Comparison of ENCODE assay signal across 8 cellular contexts in genomic region chr17:68247445-68248198, GRCh38. TPM values are rescaled to one million over a fixed set of nuclear protein-coding genes. Genes with fewer than 3 reads are reported as not detected.
A peak's percentile ranks its signal among the peaks of the same experiment; 100 is the strongest.
DNase-seq lines count a peak whose midpoint lies in the region; ATAC-seq, FAIRE-seq and TF ChIP-seq lines count a peak whose summit lies in the region.

AMZ2 (plus strand) TSS chr17:68248043; CDS start chr17:68250188, 2,145 bp downstream.

- H2BK15ac ChIP-seq in H1 (ENCODE audit: low read length) (no peak within 1 kb of the TSS), mesenchymal stem cell (ENCODE audit: low read depth, poor library complexity, severe bottlenecking) (peak within 1 kb of the TSS; percentile 89)

- no TSS peak for BruUV-seq in Caco-2 (replicated peaks; lab: Mats Ljungman, UMichigan)

- peaks cover 7% of the 10 kb centered on the region for H3K4me1 Mint-ChIP-seq in Caco-2 (ENCODE audit: low read depth, unreplicated experiment)
- peaks cover 48% of the 10 kb centered on the region for H3K4me1 Mint-ChIP-seq in activated CD8-positive, alpha-beta memory T cell treated with anti-CD3 and anti-CD28 coated beads, Interleukin-2, amount 10 ng/mL, durations not matched to agents 7 days and 5 days

- H3K4me1 ChIP-seq in Caco-2 (peaks cover 6% of the 10 kb centered on the region), HUES48 (ENCODE audit: control insufficient read depth, insufficient read depth, low read length) (peaks cover 3% of the 10 kb centered on the region; the same call in 1 of the 2 replicates), NT2/D1 (ENCODE audit: insufficient read depth, insufficient read length) (no peaks in the 10 kb centered on the region), H1 (replicated peaks in 1 of 4; ENCODE audit: control insufficient read depth in 3 of 4, insufficient read depth in 4 of 4, low read length in 3 of 4) (no peaks in the 10 kb centered on the region; a peak in 2 of 7 replicates), mesenchymal stem cell (ENCODE audit: control insufficient read depth, insufficient read depth, low read depth, low read length) (peaks cover 6% of the 10 kb centered on the region)

- H3K27ac ChIP-seq in HUES48 (ENCODE audit: low read depth, low read length): peak within 1 kb of the TSS; percentile 76
- peak within 1 kb of the TSS; percentile 77 for H3K27ac ChIP-seq in H1 (ENCODE audit: low read depth, low read length)
- H3K27ac ChIP-seq in mesenchymal stem cell (ENCODE audit: low read length, poor library complexity, severe bottlenecking): peak within 1 kb of the TSS; percentile 55

- H2BK12ac ChIP-seq in H1 (ENCODE audit: low read depth, low read length) (no peak within 1 kb of the TSS), mesenchymal stem cell (ENCODE audit: low read length in 2 of 2) (no peak within 1 kb of the TSS)

- H2BK120ac ChIP-seq in H1 (replicated peaks; ENCODE audit: low read depth, low read length) (no peak within 1 kb of the TSS), mesenchymal stem cell (ENCODE audit: low read depth, low read length) (peak within 1 kb of the TSS; percentile 71)

- H3K79me1 ChIP-seq in H1 (ENCODE audit: low read depth, low read length) (no peaks in the 10 kb centered on the region), mesenchymal stem cell (replicated peaks; ENCODE audit: low read length, poor library complexity, severe bottlenecking) (peaks cover 11% of the 10 kb centered on the region)

- peaks cover 13% of the 10 kb centered on the region for H3K36me3 Mint-ChIP-seq in Caco-2 (ENCODE audit: insufficient read depth, unreplicated experiment)
- peaks cover 38% of the 10 kb centered on the region for H3K36me3 Mint-ChIP-seq in activated CD8-positive, alpha-beta memory T cell treated with anti-CD3 and anti-CD28 coated beads, Interleukin-2, amount 10 ng/mL, durations not matched to agents 7 days and 5 days

- H4K5ac ChIP-seq in H1 (ENCODE audit: insufficient read length, low read depth, low read length): peak within 1 kb of the TSS; percentile 91

- no peaks in the 10 kb centered on the region for H3K9me3 ChIP-seq in Caco-2
- no peaks in the 10 kb centered on the region for H3K9me3 ChIP-seq in HUES48 (ENCODE audit: control insufficient read depth, insufficient read depth, low read length)
- H3K9me3 ChIP-seq in NT2/D1 (ENCODE audit: insufficient read depth, low read length): no peaks in the 10 kb centered on the region
- H3K9me3 ChIP-seq in H1 (ENCODE audit: insufficient read depth in 2 of 2, low read depth in 1 of 2, low read length in 1 of 2): no peaks in the 10 kb centered on the region
- H3K9me3 ChIP-seq in mesenchymal stem cell (ENCODE audit: control insufficient read depth, low read length): no peaks in the 10 kb centered on the region

- TF ChIP-seq EP300 in H1 (IDR thresholded peaks at IDR 0.05; ENCODE audit: borderline replicate concordance in 1 of 2, low read depth in 2 of 2, low read length in 2 of 2): no peak

- CTCF ChIA-PET in Caco-2 (lab: Charles Lee) (interaction anchor here (0.5 to 1.4 kb wide), 11 partner anchors 14 to 235 kb away, joined by 3 to 11 read pairs (median 4); partner anchors contain the start of gene WIPI1), H1 (lab: Charles Lee; ENCODE audit: partially characterized antibody) (interaction anchor here (1.0 to 3.6 kb wide), 5 partner anchors 47 to 189 kb away, joined by 3 to 18 read pairs (median 5); no protein-coding TSS in a partner anchor)
- CTCF ChIA-PET in activated CD8-positive, alpha-beta memory T cell treated with anti-CD3 and anti-CD28 coated beads, Interleukin-2, amount 10 ng/mL, durations not matched to agents 7 days and 5 days (lab: Charles Lee): interaction anchor here (0.7 to 4.5 kb wide), 14 partner anchors 11 to 1595 kb away, joined by 3 to 27 read pairs (median 7); no protein-coding TSS in a partner anchor

- TF ChIP-seq RAD21 in H1 (IDR thresholded peaks at IDR 0.05 in 1 of 2, conservative IDR thresholded peaks at IDR 0.05 in 1 of 2; ENCODE audit: low read depth in 2 of 2, low read length in 2 of 2): no peak

- peak within 1 kb of the TSS; percentile 85; the same call in 1 of the 2 replicates for H2BK5ac ChIP-seq in H1 (ENCODE audit: low read depth, low read length)
- H2BK5ac ChIP-seq in mesenchymal stem cell (ENCODE audit: low read depth, low read length, poor library complexity, severe bottlenecking): no peak within 1 kb of the TSS

- H3K9ac ChIP-seq in HUES48 (ENCODE audit: low read depth, low read length) (peak within 1 kb of the TSS; percentile 84), NT2/D1 (ENCODE audit: insufficient read length, low read depth) (peak within 1 kb of the TSS; percentile 98), H1 (replicated peaks in 1 of 4; ENCODE audit: extremely low read depth in 1 of 4, low read depth in 3 of 4, low read length in 3 of 4) (peak within 1 kb of the TSS; percentile 62 to 84 (median 74); a peak in 6 of 7 replicates), mesenchymal stem cell (ENCODE audit: low read length) (peak within 1 kb of the TSS; percentile 97)

- H3K18ac ChIP-seq in H1 (ENCODE audit: extremely low read depth, low read length) (peak within 1 kb of the TSS; percentile 78), mesenchymal stem cell (ENCODE audit: low read depth in 1 of 2, low read length in 2 of 2) (peak within 1 kb of the TSS; percentile 94 to 99)

- peak within 1 kb of the TSS; percentile 90 for H3K56ac ChIP-seq in H1 (replicated peaks; ENCODE audit: insufficient read length, low read depth, low read length)

- H3K36me3 ChIP-seq in Caco-2 (ENCODE audit: control insufficient read depth, insufficient read depth, low read length): no peaks in the 10 kb centered on the region
- peaks cover 17% of the 10 kb centered on the region for H3K36me3 ChIP-seq in HUES48 (ENCODE audit: control insufficient read depth, insufficient read depth, low read length)
- H3K36me3 ChIP-seq in NT2/D1 (ENCODE audit: insufficient read depth, insufficient read length, low read length): peaks cover 29% of the 10 kb centered on the region
- H3K36me3 ChIP-seq in H1 (ENCODE audit: control insufficient read depth in 2 of 4, insufficient read depth in 4 of 4, low read length in 3 of 4): peaks cover 0 to 7% (median 0%) of the 10 kb centered on the region in 4 experiments; a peak in 3 of 8 replicates
- H3K36me3 ChIP-seq in mesenchymal stem cell (ENCODE audit: control insufficient read depth in 1 of 2, insufficient read depth in 2 of 2, low read depth in 1 of 2, low read length in 2 of 2): peaks cover 3 to 30% of the 10 kb centered on the region in 2 experiments

- peaks cover 2% of the 10 kb centered on the region; the same call in 1 of the 2 replicates for H3K23me2 ChIP-seq in H1 (ENCODE audit: low read depth, low read length)

- peak; percentile 76 to 82 for TF ChIP-seq POLR2A in H1 (IDR thresholded peaks at IDR 0.05; ENCODE audit: control extremely low read depth in 1 of 2, low read depth in 2 of 2, low read length in 2 of 2)

- peak within 1 kb of the TSS; percentile 81 for H3K27ac Mint-ChIP-seq in Caco-2 (ENCODE audit: unreplicated experiment)
- peak within 1 kb of the TSS; percentile 91 for H3K27ac Mint-ChIP-seq in activated CD8-positive, alpha-beta memory T cell treated with anti-CD3 and anti-CD28 coated beads, Interleukin-2, amount 10 ng/mL, durations not matched to agents 7 days and 5 days

- FAIRE-seq in H1 (lab: Jason Lieb, UNC): no peak

- H3K9me3 Mint-ChIP-seq in Caco-2 (ENCODE audit: unreplicated experiment): no peaks in the 10 kb centered on the region
- H3K9me3 Mint-ChIP-seq in activated CD8-positive, alpha-beta memory T cell treated with anti-CD3 and anti-CD28 coated beads, Interleukin-2, amount 10 ng/mL, durations not matched to agents 7 days and 5 days (ENCODE audit: low read depth): no peaks in the 10 kb centered on the region

- H4K8ac ChIP-seq in H1 (ENCODE audit: extremely low read depth, insufficient read depth, low read length): peak within 1 kb of the TSS; percentile 94
- H4K8ac ChIP-seq in mesenchymal stem cell (ENCODE audit: low read length): peak within 1 kb of the TSS; percentile 99

- ATAC-seq in GM21423 (IDR thresholded peaks at IDR 0.05; ENCODE audit: unreplicated experiment): peak; percentile 84
- peak; percentile 90 for ATAC-seq in activated CD8-positive, alpha-beta memory T cell treated with anti-CD3 and anti-CD28 coated beads, Interleukin-2, amount 10 ng/mL, durations not matched to agents 7 days and 5 days

- H2AK5ac ChIP-seq in H1 (ENCODE audit: low read depth, low read length) (no peak within 1 kb of the TSS), mesenchymal stem cell (ENCODE audit: low read length, severe bottlenecking) (peak within 1 kb of the TSS; percentile 11)

- POLR2A ChIA-PET in Caco-2 (lab: Charles Lee): interaction anchor here (0.5 to 1.4 kb wide), 6 partner anchors 11 to 1083 kb away, joined by 3 to 11 read pairs (median 3); partner anchors contain the start of gene WIPI1
- POLR2A ChIA-PET in H1 (lab: Charles Lee; ENCODE audit: partially characterized antibody): interaction anchor here (0.6 to 3.0 kb wide), 11 partner anchors 10 to 213 kb away, joined by 3 to 10 read pairs (median 3); partner anchors contain the start of gene WIPI1

- TF ChIP-seq CTCF in Caco-2 (IDR thresholded peaks at IDR 0.05; ENCODE audit: insufficient read depth in 1 of 2, low read depth in 1 of 2, low read length in 1 of 2, severe bottlenecking in 1 of 2, unreplicated experiment in 1 of 2): no peak
- no peak for TF ChIP-seq CTCF in H1 (IDR thresholded peaks at IDR 0.05; ENCODE audit: control extremely low read depth in 1 of 3, insufficient read depth in 1 of 3, low read depth in 1 of 3, low read length in 3 of 3)

- H2AFZ ChIP-seq in H1 (ENCODE audit: low read length) (peak within 1 kb of the TSS; percentile 90; the same call in 1 of the 2 replicates), mesenchymal stem cell (ENCODE audit: low read depth, low read length) (peak within 1 kb of the TSS; percentile 58)

- H3K79me2 ChIP-seq in H1 (ENCODE audit: control insufficient read depth in 1 of 2, insufficient read depth in 2 of 2, low read length in 2 of 2): no peaks in the 10 kb centered on the region

- H3K27me3 ChIP-seq in Caco-2 (replicated peaks; ENCODE audit: control insufficient read depth, insufficient read depth, low read length): no peaks in the 10 kb centered on the region
- H3K27me3 ChIP-seq in HUES48 (ENCODE audit: control insufficient read depth, insufficient read depth, low read length): no peaks in the 10 kb centered on the region
- no peaks in the 10 kb centered on the region for H3K27me3 ChIP-seq in NT2/D1 (ENCODE audit: insufficient read depth, insufficient read length)
- no peaks in the 10 kb centered on the region for H3K27me3 ChIP-seq in H1 (replicated peaks in 1 of 4; ENCODE audit: control insufficient read depth in 3 of 4, extremely low read depth in 1 of 4, insufficient read depth in 3 of 4, low read length in 3 of 4)
- no peaks in the 10 kb centered on the region for H3K27me3 ChIP-seq in mesenchymal stem cell (ENCODE audit: control insufficient read depth in 1 of 2, insufficient read depth in 1 of 2, low read length in 2 of 2)

- H3K4me2 ChIP-seq in H1 (ENCODE audit: insufficient read depth in 1 of 2, low read depth in 2 of 2, low read length in 2 of 2): peak within 1 kb of the TSS; percentile 67 to 77
- peak within 1 kb of the TSS; percentile 87 for H3K4me2 ChIP-seq in mesenchymal stem cell (ENCODE audit: low read length, poor library complexity, severe bottlenecking)

- H3K14ac ChIP-seq in H1 (ENCODE audit: insufficient read length) (no peak within 1 kb of the TSS), mesenchymal stem cell (ENCODE audit: low read length in 2 of 2) (peak within 1 kb of the TSS in 1 of 2 experiments; percentile 80)

- H4K20me1 ChIP-seq in H1 (replicated peaks in 1 of 2; ENCODE audit: control insufficient read depth in 1 of 2, insufficient read depth in 2 of 2, low read length in 2 of 2): no peaks in the 10 kb centered on the region

- no peak within 1 kb of the TSS for H2BK20ac ChIP-seq in H1 (ENCODE audit: low read length)

- DNase-seq in Caco-2 (peak; percentile 93 to 97), NT2/D1 (ENCODE audit: low read depth, low spot score) (peak; percentile 75), H1 (ENCODE audit: low read depth in 1 of 2, low spot score in 2 of 2) (peak; percentile 68 to 98), mesenchymal stem cell (peak; percentile 93)
- peak; percentile 96 for DNase-seq in activated CD8-positive, alpha-beta memory T cell treated with anti-CD3 and anti-CD28 coated beads, Interleukin-2, amount 10 ng/mL, durations not matched to agents 7 days and 5 days
- DNase-seq in stimulated activated CD8-positive, alpha-beta memory T cell treated with anti-CD3 and anti-CD28 coated beads, Interleukin-12 subunit alpha, Interleukin-12 subunit beta, amount 100 ng/mL, for 4 hours (ENCODE audit: low read depth): peak; percentile 98

- peak within 1 kb of the TSS; percentile 97 for H3K4me3 Mint-ChIP-seq in Caco-2 (ENCODE audit: unreplicated experiment)
- peak within 1 kb of the TSS; percentile 81 for H3K4me3 Mint-ChIP-seq in activated CD8-positive, alpha-beta memory T cell treated with anti-CD3 and anti-CD28 coated beads, Interleukin-2, amount 10 ng/mL, durations not matched to agents 7 days and 5 days

- H3K4ac ChIP-seq in H1 (replicated peaks; ENCODE audit: insufficient read length, low read depth, low read length) (peak within 1 kb of the TSS; percentile 21), mesenchymal stem cell (ENCODE audit: low read depth in 1 of 2, low read length in 2 of 2) (peak within 1 kb of the TSS; percentile 85 to 89)

- intact Hi-C loops in Caco-2 (cut with micrococcal nuclease; ENCODE audit: unreplicated experiment): loop anchor here (5.0 kb wide), 2 partner anchors 75 to 190 kb away; no protein-coding TSS in a partner anchor

- 2% methylated on average over 80 of the region's 97 CpGs; no CpG with 5 or more reads in 1 of the 2 experiments for WGBS in H1 (ENCODE audit: extremely low coverage in 1 of 2, insufficient coverage in 1 of 2, insufficient read length in 1 of 2, insufficient replicate concordance in 2 of 2, low coverage in 1 of 2, low lambda C conversion rate in 2 of 2, missing lambda C conversion rate in 1 of 2), 2 experiments
- under 1% methylated on average over 79 of the region's 97 CpGs for WGBS in mesenchymal stem cell

- peak within 1 kb of the TSS; percentile 79 for H3K4me3 ChIP-seq in Caco-2 (ENCODE audit: low read depth, low read length)
- H3K4me3 ChIP-seq in HUES48 (ENCODE audit: low read depth, low read length): peak within 1 kb of the TSS; percentile 98
- peak within 1 kb of the TSS; percentile 93 for H3K4me3 ChIP-seq in NT2/D1 (ENCODE audit: insufficient read length, low read depth)
- peak within 1 kb of the TSS; percentile 75 to 88 (median 78) for H3K4me3 ChIP-seq in H1 (ENCODE audit: extremely low read depth in 1 of 4, insufficient read depth in 2 of 4, low read depth in 3 of 4, low read length in 4 of 4)
- H3K4me3 ChIP-seq in mesenchymal stem cell (ENCODE audit: insufficient read depth in 1 of 2, low read depth in 1 of 2, low read length in 2 of 2): peak within 1 kb of the TSS; percentile 90 to 91

- H4K91ac ChIP-seq in H1 (replicated peaks; ENCODE audit: insufficient read length, low read length) (peak within 1 kb of the TSS; percentile 65), mesenchymal stem cell (ENCODE audit: low read length) (peak within 1 kb of the TSS; percentile 98)

- peaks cover 12% of the 10 kb centered on the region for H3K27me3 Mint-ChIP-seq in Caco-2 (ENCODE audit: insufficient read depth, unreplicated experiment)
- H3K27me3 Mint-ChIP-seq in activated CD8-positive, alpha-beta memory T cell treated with anti-CD3 and anti-CD28 coated beads, Interleukin-2, amount 10 ng/mL, durations not matched to agents 7 days and 5 days: no peaks in the 10 kb centered on the region

- H3K23ac ChIP-seq in H1 (ENCODE audit: insufficient read length): no peak within 1 kb of the TSS
- peak within 1 kb of the TSS in 1 of 2 experiments; percentile 91 for H3K23ac ChIP-seq in mesenchymal stem cell (ENCODE audit: low read length in 2 of 2)

RNA-seq across cellular contexts. Expression of gene AMZ2, which starts in this region (rescaled TPM):
- total RNA-seq in Caco-2 (2022): 52.2 and 60.2 TPM in 2 replicates
- 100 to 1,000 TPM; 106 to 107 TPM for total RNA-seq in activated CD8-positive, alpha-beta memory T cell treated with anti-CD3 and anti-CD28 coated beads, Interleukin-2, amount 10 ng/mL, durations not matched to agents 7 days and 5 days
- 66.4 and 71.0 TPM in 2 replicates for total RNA-seq in H1 (2021; fragmentation: NEBNext Ultra II Directional; extraction: Animal tissue kit (Norgen Biotek cat#: 25700))
- 37.7 and 49.5 TPM in 2 replicates for polyA plus RNA-seq in H1 (2011; rRNA removed)
- 51.8 TPM for polyA plus RNA-seq in H1 (2011; cell fraction: cytosol; rRNA removed)
- 33.2 TPM for polyA plus RNA-seq in H1 (2011; cell fraction: nucleus; rRNA removed)
- polyA plus RNA-seq in H1 (2012, experiment 1 of 2): 41.9 to 66.4 TPM (median 42.7 TPM) in 4 replicates
- polyA plus RNA-seq in H1 (2012, experiment 2 of 2): 27.4 TPM
- 104 TPM for polyA plus RNA-seq in H1 (2013, experiment 1 of 2)
- polyA plus RNA-seq in H1 (2013, experiment 2 of 2): 114 TPM
- 21.5 and 37.8 TPM in 2 replicates for polyA minus RNA-seq in H1 (2011; rRNA and poly(A)+ RNA removed)
- 12.8 TPM for polyA minus RNA-seq in H1 (2011; cell fraction: cytosol; rRNA and poly(A)+ RNA removed)
- polyA minus RNA-seq in H1 (2011; cell fraction: nucleus; rRNA and poly(A)+ RNA removed): 31.9 TPM
- 106 TPM for polyA plus RNA-seq in mesenchymal stem cell (2013, experiment 1 of 2)
- 97.9 TPM for polyA plus RNA-seq in mesenchymal stem cell (2013, experiment 2 of 2)

Comparison
In these comparisons a context has a peak if more than half of its experiments do, and no peak if none do; other contexts are left out.
1. Peak in every context shown above with its lines: DNase-seq, ATAC-seq, H3K4me3 ChIP-seq and H3K27ac ChIP-seq.